ENCODE assay signal across 14 cellular contexts in genomic region chr1:215888159-215888558, GRCh38.
DNase-seq lines count a peak whose midpoint lies in the region; ATAC-seq and TF ChIP-seq lines count a peak whose summit lies in the region.
"Had no signal": no experiment of that assay in that cellular context is flagged by ENCODE, and none has a peak within 500 bp of the region (broad histone marks: within the 10 kb centered on the region; RNA-seq: fewer than 3 reads in every experiment).

No MANE protein-coding gene starts in this region.

- H3K4me1 ChIP-seq in right lobe of liver = peaks cover 0 to 12% (median 0%) of the 10 kb centered on the region in 4 donors
- H3K4me1 ChIP-seq: spleen had no signal

- H3K9me3 ChIP-seq in right lobe of liver = no peaks in the 10 kb centered on the region
- H3K9me3 ChIP-seq: spleen had no signal

- DNase-seq in DMS 273 (lab: John Stamatoyannopoulos, UW; ENCODE audit: unreplicated experiment) = peak; percentile 21
- no peak for DNase-seq in DMS 273 treated with DMSO at 0.1 percent for 48 hours (lab: John Stamatoyannopoulos, UW)
- peak; percentile 25 for DNase-seq in HFFc6
- DNase-seq in right lobe of liver = no peak
- DNase-seq in HT-29 (ENCODE audit: low spot score) = no peak
- no peak for DNase-seq in nucleus accumbens (lab: John Stamatoyannopoulos, UW)
- DNase-seq: 8988T, NCI-H524 treated with DMSO at 0.1 percent for 48 hours, Right ventricle myocardium superior, spleen had no signal

- intact Hi-C loops in right lobe of liver (cut with DNase I) = no loop called here

- ATAC-seq in SK-N-SH treated with all-trans-retinoic acid at 6 μM for 48 hours = peak; percentile 55; the same call in 2 of the 3 replicates
- peak; percentile 43 to 57 (median 50) for ATAC-seq in right lobe of liver
- no peak for ATAC-seq in HG03571 (IDR thresholded peaks at IDR 0.05; ENCODE audit: unreplicated experiment)

- TF ChIP-seq CTCF in HFFc6 (IDR thresholded peaks at IDR 0.05) (peak; percentile 51; the same call in 1 of the 2 replicates), right lobe of liver (IDR thresholded peaks at IDR 0.05) (peak in 2 of 4 donors; percentile 10)

- no peaks in the 10 kb centered on the region for H3K9me3 Mint-ChIP-seq in HFFc6
- H3K9me3 Mint-ChIP-seq: memory B cell had no signal

- peaks cover 3% of the 10 kb centered on the region for H3K27me3 Mint-ChIP-seq in HFFc6 (ENCODE audit: insufficient read depth)
- H3K27me3 Mint-ChIP-seq: activated naive CD8-positive, alpha-beta T cell; memory B cell had no signal

- no peaks in the 10 kb centered on the region for H3K36me3 Mint-ChIP-seq in HFFc6 (ENCODE audit: low read depth)
- H3K36me3 Mint-ChIP-seq: activated naive CD8-positive, alpha-beta T cell; memory B cell had no signal

- no peak overlapping the region for H3K27ac ChIP-seq in right lobe of liver
- H3K27ac ChIP-seq: spleen had no signal

- H3K4me1 Mint-ChIP-seq in HFFc6 (ENCODE audit: low read depth) = peaks cover 49% of the 10 kb centered on the region
- H3K4me1 Mint-ChIP-seq: memory B cell had no signal

- TF ChIP-seq POLR2A in right lobe of liver (IDR thresholded peaks at IDR 0.05) = no peak

- H3K4me3 Mint-ChIP-seq in HFFc6 = no peak overlapping the region
- H3K4me3 Mint-ChIP-seq: activated naive CD8-positive, alpha-beta T cell; memory B cell had no signal

- no peak overlapping the region for H3K4me3 ChIP-seq in right lobe of liver
- H3K4me3 ChIP-seq: spleen had no signal

- H3K27me3 ChIP-seq in right lobe of liver = no peaks in the 10 kb centered on the region
- H3K27me3 ChIP-seq: spleen had no signal

- WGBS in right lobe of liver (ENCODE audit: insufficient coverage, low coverage, low lambda C conversion rate, missing lambda C conversion rate) = 37% methylated on average over 3 of the region's 6 CpGs

- no peak overlapping the region for H3K27ac Mint-ChIP-seq in HFFc6
- H3K27ac Mint-ChIP-seq: activated naive CD8-positive, alpha-beta T cell; memory B cell had no signal

- H3K36me3 ChIP-seq in right lobe of liver = no peaks in the 10 kb centered on the region
- H3K36me3 ChIP-seq: spleen had no signal

TF ChIP-seq in SK-N-SH treated with all-trans-retinoic acid at 6 μM for 48 hours, 23 proteins besides CTCF, POLR2A, EP300 and RAD21:
- TF ChIP-seq SNAI2 (CRISPR knock-in tag; IDR thresholded peaks at IDR 0.05) (no peak), ZNF8 (CRISPR knock-in tag; IDR thresholded peaks at IDR 0.05) (no peak), OSR1 (CRISPR knock-in tag; IDR thresholded peaks at IDR 0.05) (no peak), GLIS3 (CRISPR knock-in tag; IDR thresholded peaks at IDR 0.05) (no peak), ZFP30 (CRISPR knock-in tag; IDR thresholded peaks at IDR 0.05) (no peak), CSRNP3 (CRISPR knock-in tag; IDR thresholded peaks at IDR 0.05) (no peak), ZFP3 (CRISPR knock-in tag; IDR thresholded peaks at IDR 0.05) (no peak), POU6F1 (CRISPR knock-in tag; IDR thresholded peaks at IDR 0.05; ENCODE audit: borderline replicate concordance, low read depth) (no peak), TCF4 (CRISPR knock-in tag; IDR thresholded peaks at IDR 0.05; ENCODE audit: borderline replicate concordance) (no peak), BACH2 (CRISPR knock-in tag; IDR thresholded peaks at IDR 0.05; ENCODE audit: borderline replicate concordance) (no peak), TSHZ2 (CRISPR knock-in tag; IDR thresholded peaks at IDR 0.05) (no peak), ESRRG (CRISPR knock-in tag; IDR thresholded peaks at IDR 0.05) (no peak), TOX (CRISPR knock-in tag; IDR thresholded peaks at IDR 0.05; ENCODE audit: borderline replicate concordance) (no peak), RARB (CRISPR knock-in tag; IDR thresholded peaks at IDR 0.05) (no peak), CSDC2 (CRISPR knock-in tag; IDR thresholded peaks at IDR 0.05) (no peak), ZNF70 (CRISPR knock-in tag; IDR thresholded peaks at IDR 0.05) (no peak), ARNTL (CRISPR knock-in tag; IDR thresholded peaks at IDR 0.05; ENCODE audit: borderline replicate concordance, low read depth) (no peak), ZC3H10 (CRISPR knock-in tag; IDR thresholded peaks at IDR 0.05) (no peak)
- TF ChIP-seq, protein P1, sequence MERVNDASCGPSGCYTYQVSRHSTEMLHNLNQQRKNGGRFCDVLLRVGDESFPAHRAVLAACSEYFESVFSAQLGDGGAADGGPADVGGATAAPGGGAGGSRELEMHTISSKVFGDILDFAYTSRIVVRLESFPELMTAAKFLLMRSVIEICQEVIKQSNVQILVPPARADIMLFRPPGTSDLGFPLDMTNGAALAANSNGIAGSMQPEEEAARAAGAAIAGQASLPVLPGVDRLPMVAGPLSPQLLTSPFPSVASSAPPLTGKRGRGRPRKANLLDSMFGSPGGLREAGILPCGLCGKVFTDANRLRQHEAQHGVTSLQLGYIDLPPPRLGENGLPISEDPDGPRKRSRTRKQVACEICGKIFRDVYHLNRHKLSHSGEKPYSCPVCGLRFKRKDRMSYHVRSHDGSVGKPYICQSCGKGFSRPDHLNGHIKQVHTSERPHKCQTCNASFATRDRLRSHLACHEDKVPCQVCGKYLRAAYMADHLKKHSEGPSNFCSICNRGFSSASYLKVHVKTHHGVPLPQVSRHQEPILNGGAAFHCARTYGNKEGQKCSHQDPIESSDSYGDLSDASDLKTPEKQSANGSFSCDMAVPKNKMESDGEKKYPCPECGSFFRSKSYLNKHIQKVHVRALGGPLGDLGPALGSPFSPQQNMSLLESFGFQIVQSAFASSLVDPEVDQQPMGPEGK (CRISPR knock-in tag; IDR thresholded peaks at IDR 0.05; ENCODE audit: borderline replicate concordance) = no peak
- TF ChIP-seq, protein P2, sequence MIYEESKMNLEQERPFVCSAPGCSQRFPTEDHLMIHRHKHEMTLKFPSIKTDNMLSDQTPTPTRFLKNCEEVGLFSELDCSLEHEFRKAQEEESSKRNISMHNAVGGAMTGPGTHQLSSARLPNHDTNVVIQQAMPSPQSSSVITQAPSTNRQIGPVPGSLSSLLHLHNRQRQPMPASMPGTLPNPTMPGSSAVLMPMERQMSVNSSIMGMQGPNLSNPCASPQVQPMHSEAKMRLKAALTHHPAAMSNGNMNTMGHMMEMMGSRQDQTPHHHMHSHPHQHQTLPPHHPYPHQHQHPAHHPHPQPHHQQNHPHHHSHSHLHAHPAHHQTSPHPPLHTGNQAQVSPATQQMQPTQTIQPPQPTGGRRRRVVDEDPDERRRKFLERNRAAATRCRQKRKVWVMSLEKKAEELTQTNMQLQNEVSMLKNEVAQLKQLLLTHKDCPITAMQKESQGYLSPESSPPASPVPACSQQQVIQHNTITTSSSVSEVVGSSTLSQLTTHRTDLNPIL (CRISPR knock-in tag; IDR thresholded peaks at IDR 0.05; ENCODE audit: low read depth) = no peak

Comparison
In these comparisons a context has a peak if more than half of its experiments do, and no peak if none do; other contexts are left out.
1. DNase-seq: peak in DMS 273 (single experiment) and HFFc6 (single experiment); none in DMS 273 treated with DMSO at 0.1 percent for 48 hours (single experiment), right lobe of liver (0 of 3), HT-29 (single experiment) and nucleus accumbens (0 of 56).